ENCODE assay signal across 21 cellular contexts in the genomic region with DNA sequence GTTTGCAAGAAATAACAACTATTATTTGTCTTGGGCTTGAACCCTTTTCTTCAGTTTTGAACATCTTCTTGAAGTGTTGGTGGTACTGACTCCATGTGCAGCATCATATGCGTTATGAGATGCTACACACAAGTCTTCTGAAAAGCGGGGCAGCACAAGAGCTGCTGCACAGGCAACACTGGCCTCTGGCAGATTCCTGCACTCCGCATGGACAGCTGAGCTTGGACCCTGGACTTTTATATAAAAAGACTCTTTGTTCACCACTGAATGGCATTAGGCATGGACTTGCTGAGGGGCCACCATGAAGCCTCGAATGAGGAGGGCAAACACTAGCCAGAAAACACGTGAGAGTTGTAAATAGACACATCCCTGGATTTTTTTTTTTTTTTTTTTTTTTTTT.
"Had no signal": no experiment of that assay in that cellular context is flagged by ENCODE, and none has a peak within 500 bp of the region (broad histone marks: within the 10 kb centered on the region; RNA-seq: fewer than 3 reads in every experiment).

No MANE protein-coding gene starts in this region.

- DNase-seq: activated CD4-positive, alpha-beta T cell treated with anti-CD3 and anti-CD28 coated beads for 36 hours; activated CD4-positive, alpha-beta T cell treated with anti-CD3 and anti-CD28 coated beads, Interleukin-2, amount 50 U/mL, for 48 hours; activated gamma-delta T cell treated with Interleukin-2 at 50 U/mL for 16 hours; amniotic stem cell; body of pancreas; central memory CD4-positive, alpha-beta T cell; effector CD4-positive, alpha-beta T cell; esophagus squamous epithelium; left ventricle myocardium inferior; mammary epithelial cell; ovary; SK-N-SH; stimulated activated CD4-positive, alpha-beta T cell treated with anti-CD3 and anti-CD28 coated beads, Interleukin-12 subunit alpha, Interleukin-12 subunit beta, amount 100 ng/mL, for 4 hours; stimulated activated CD4-positive, alpha-beta T cell treated with anti-CD3 and anti-CD28 coated beads, Interleukin-1b, Interleukin-23, amount 100 ng/mL, for 48 hours; stimulated activated naive CD4-positive, alpha-beta T cell treated with Interleukin-2 at 50 U/mL for 16 hours; trophoblast cell had no signal

- H3K9me3 ChIP-seq: body of pancreas, esophagus squamous epithelium, left ventricle myocardium inferior, ovary, SK-N-SH, vagina had no signal

- H3K36me3 ChIP-seq: esophagus squamous epithelium, left ventricle myocardium inferior, ovary, vagina had no signal

- H3K4me1 ChIP-seq: vagina had no signal

- H3K27ac ChIP-seq: body of pancreas, coronary artery, esophagus squamous epithelium, left ventricle myocardium inferior, ovary, vagina had no signal

- FAIRE-seq: endothelial cell of umbilical vein, TTC549 had no signal

- H3K27me3 ChIP-seq: body of pancreas, esophagus squamous epithelium, ovary, vagina had no signal

- ATAC-seq: activated CD4-positive, alpha-beta T cell treated with anti-CD3 and anti-CD28 coated beads for 36 hours; activated naive CD4-positive, alpha-beta T cell treated with anti-CD3 and anti-CD28 coated beads, Interleukin-2, amount 50 U/mL, for 72 hours; body of pancreas had no signal

- H3K4me3 ChIP-seq: body of pancreas, coronary artery, esophagus squamous epithelium, left ventricle myocardium inferior, ovary, vagina had no signal
